In genomic region chr3:58664611-58665010, GRCh38 we compare ENCODE assay signal across 22 cellular contexts. TPM values are rescaled to one million over a fixed set of nuclear protein-coding genes. Genes with fewer than 3 reads are reported as not detected.
"Had no signal": no experiment of that assay in that cellular context is flagged by ENCODE, and none has a peak within 500 bp of the region (broad histone marks: within the 10 kb centered on the region; RNA-seq: fewer than 3 reads in every experiment).

No MANE protein-coding gene starts in this region.

- H3K27ac ChIP-seq: epithelial cell of prostate, esophagus muscularis mucosa, gastroesophageal sphincter, ovary, tibial nerve had no signal

- ATAC-seq: effector memory CD8-positive, alpha-beta T cell; gastroesophageal sphincter; left cardiac atrium; left ventricle myocardium superior; right cardiac atrium had no signal

- H3K4me3 ChIP-seq: esophagus muscularis mucosa, gastroesophageal sphincter, lung, ovary, tibial nerve had no signal

- H3K9me3 ChIP-seq: gastroesophageal sphincter, ovary had no signal

- H3K4me1 ChIP-seq: gastroesophageal sphincter, tibial nerve had no signal

- H3K27me3 ChIP-seq: ovary, tibial nerve had no signal

- H3K36me3 ChIP-seq: esophagus muscularis mucosa, gastroesophageal sphincter, ovary, tibial nerve had no signal

- DNase-seq: effector memory CD8-positive, alpha-beta T cell; glutamatergic neuron; immature natural killer cell; kidney; left cardiac atrium; left ventricle myocardium superior; mesenchymal stem cell; midbrain; naive B cell; ovary; right cardiac atrium; small intestine; stimulated activated CD4-positive, alpha-beta T cell treated with anti-CD3 and anti-CD28 coated beads, Interleukin-12 subunit alpha, Interleukin-12 subunit beta, amount 100 ng/mL, for 4 hours; stimulated activated naive CD4-positive, alpha-beta T cell had no signal

RNA-seq across cellular contexts. Expression of gene FAM3D, which starts 2.0 kb away (rescaled TPM):
- total RNA-seq: esophagus muscularis mucosa, fibroblast of villous mesenchyme, left cardiac atrium, left ventricle myocardium superior, posterior vena cava, temporal lobe, tibial nerve had no signal
